8 cellular contexts compared by ENCODE assay signal in genomic region chr11:65574963-65575567, GRCh38. TPM values are rescaled to one million over a fixed set of nuclear protein-coding genes. Genes with fewer than 3 reads are reported as not detected.
A peak's percentile ranks its signal among the peaks of the same experiment; 100 is the strongest.
DNase-seq lines count a peak whose midpoint lies in the region; ATAC-seq, FAIRE-seq and TF ChIP-seq lines count a peak whose summit lies in the region.

No MANE protein-coding gene starts in this region.

- H3K4me2 ChIP-seq in A549 (peak overlapping the region; percentile 97), HCT116 (ENCODE audit: low read length) (peak overlapping the region; percentile 78)

- H3K27me3 Mint-ChIP-seq in activated CD8-positive, alpha-beta T cell treated with anti-CD3 and anti-CD28 coated beads for 36 hours: no peaks in the 10 kb centered on the region

- no peak for TF ChIP-seq RAD21 in A549 (conservative IDR thresholded peaks at IDR 0.05 in 1 of 2, IDR thresholded peaks at IDR 0.05 in 1 of 2)
- TF ChIP-seq RAD21 in HCT116 (IDR thresholded peaks at IDR 0.05; ENCODE audit: low read depth): no peak

- H3K9me2 ChIP-seq in HCT116 (ENCODE audit: insufficient read depth): no peaks in the 10 kb centered on the region

- TF ChIP-seq POLR2A in A549 (IDR thresholded peaks at IDR 0.05; ENCODE audit: low read length) (no peak), HCT116 (IDR thresholded peaks at IDR 0.05; ENCODE audit: borderline replicate concordance, extremely low read depth, insufficient read depth, insufficient read length) (no peak), spleen (IDR thresholded peaks at IDR 0.05) (no peak)

- no peak for TF ChIP-seq CTCF in A549 (IDR thresholded peaks at IDR 0.05)
- TF ChIP-seq CTCF in HCT116 (IDR thresholded peaks at IDR 0.05 in 2 of 3, conservative IDR thresholded peaks at IDR 0.05 in 1 of 3; ENCODE audit: borderline replicate concordance in 1 of 3, insufficient read depth in 1 of 3, low read depth in 2 of 3, low read length in 2 of 3): no peak
- no peak for TF ChIP-seq CTCF in activated CD8-positive, alpha-beta T cell treated with anti-CD3 and anti-CD28 coated beads for 36 hours (IDR thresholded peaks at IDR 0.05)
- no peak for TF ChIP-seq CTCF in spleen (IDR thresholded peaks at IDR 0.05 in 8 of 11, conservative IDR thresholded peaks at IDR 0.05 in 3 of 11)
- no peak for TF ChIP-seq CTCF in GM10248 (IDR thresholded peaks at IDR 0.05; ENCODE audit: control extremely low read depth, extremely low read depth, low read depth, missing control alignments)

- FAIRE-seq in A549 (lab: Jason Lieb, UNC): no peak
- FAIRE-seq in frontal cortex (lab: Jason Lieb, UNC): no peak

- DNase-seq in A549 (ENCODE audit: low read depth in 1 of 2, low spot score in 1 of 2) (no peak), HCT116 (ENCODE audit: low read depth, low spot score) (no peak), right cardiac atrium (peak in 2 of 3 donors; percentile 66 to 74), spleen (peak; percentile 87), frontal cortex (ENCODE audit: low spot score in 2 of 2) (no peak), NCI-H1930 (lab: John Stamatoyannopoulos, UW) (no peak), GM10248 (ENCODE audit: extremely low spot score) (no peak)
- DNase-seq in activated CD8-positive, alpha-beta T cell treated with anti-CD3 and anti-CD28 coated beads for 36 hours: no peak

- peak overlapping the region; percentile 91 for H3K27ac Mint-ChIP-seq in activated CD8-positive, alpha-beta T cell treated with anti-CD3 and anti-CD28 coated beads for 36 hours

- H3K4me1 ChIP-seq in A549 (peaks cover 57% of the 10 kb centered on the region), HCT116 (ENCODE audit: control insufficient read depth in 1 of 2, insufficient read depth in 2 of 2, low read length in 2 of 2) (peaks cover 47 to 62% of the 10 kb centered on the region in 2 experiments), right cardiac atrium (ENCODE audit: control insufficient read depth, insufficient read depth, low read length) (peaks cover 14% of the 10 kb centered on the region), spleen (peaks cover 36 to 90% (median 75%) of the 10 kb centered on the region in 6 donors)

- H3K9ac ChIP-seq in HCT116 (ENCODE audit: low read length): peak overlapping the region; percentile 86

- H3K27ac ChIP-seq in A549: peak overlapping the region; percentile 92 to 98
- peak overlapping the region; percentile 94 for H3K27ac ChIP-seq in HCT116 (ENCODE audit: low read depth, low read length)
- H3K27ac ChIP-seq in right cardiac atrium (ENCODE audit: low read length): peak overlapping the region; percentile 73
- peak overlapping the region; percentile 88 to 99 (median 96) for H3K27ac ChIP-seq in spleen

- TF ChIP-seq EP300 in A549 (IDR thresholded peaks at IDR 0.05): no peak

- H4K20me1 ChIP-seq in HCT116 (ENCODE audit: insufficient read depth): no peaks in the 10 kb centered on the region

- peaks cover 38% of the 10 kb centered on the region for H3K36me3 Mint-ChIP-seq in activated CD8-positive, alpha-beta T cell treated with anti-CD3 and anti-CD28 coated beads for 36 hours (ENCODE audit: low read depth)

- ATAC-seq in A549 (no peak), HCT116 (no peak), right cardiac atrium (no peak)
- no peak for ATAC-seq in activated CD8-positive, alpha-beta T cell treated with anti-CD3 and anti-CD28 coated beads for 36 hours

- TSS peak; percentile 85 for BruUV-seq in HCT116 (replicated peaks; lab: Mats Ljungman, UMichigan)

- intact Hi-C loops in HCT116 (cut with micrococcal nuclease) (loop anchor here (5.0 kb wide), 1 partner anchor 193 kb away; the partner anchor contains the start of gene SLC25A45), right cardiac atrium (cut with DNase I) (loop anchor here in 1 of 4 donors (5.0 kb wide), 1 partner anchor 37 kb away; the partner anchor contains the start of gene MAP3K11), spleen (cut with DNase I; ENCODE audit: low total_unique reads) (no loop called here)
- intact Hi-C loops in activated CD8-positive, alpha-beta T cell treated with anti-CD3 and anti-CD28 coated beads for 36 hours (cut with micrococcal nuclease): loop anchor here (2.0 to 5.0 kb wide), 4 partner anchors 14 to 148 kb away; partner anchors contain the start of genes MAP3K11 and PCNX3

- CTCF ChIA-PET in A549 (lab: Yijun Ruan, JAX): interaction anchor here (0.6 to 6.6 kb wide), 8 partner anchors 13 to 58 kb away, joined by 3 to 58 read pairs (median 5); partner anchors contain the start of gene KCNK7
- CTCF ChIA-PET in HCT116 (lab: Charles Lee): interaction anchor here (1.1 to 1.5 kb wide), 3 partner anchors 17 to 40 kb away, joined by 4 to 11 read pairs (median 4); no protein-coding TSS in a partner anchor
- CTCF ChIA-PET in activated CD8-positive, alpha-beta T cell treated with anti-CD3 and anti-CD28 coated beads for 36 hours (lab: Charles Lee): interaction anchor here (1.1 to 4.6 kb wide), 6 partner anchors 8 to 40 kb away, joined by 4 to 84 read pairs (median 7); partner anchors contain the start of gene PCNX3
- CTCF ChIA-PET in GM10248 (lab: Yijun Ruan, JAX): interaction anchor here (1.3 to 22.1 kb wide), 5 partner anchors 9 to 159 kb away, joined by 3 to 351 read pairs (median 12); partner anchors contain the start of genes KCNK7, MAP3K11 and PCNX3

- H3K9me3 ChIP-seq in A549: no peaks in the 10 kb centered on the region
- H3K9me3 ChIP-seq in HCT116 (ENCODE audit: control insufficient read depth in 1 of 2, insufficient read depth in 1 of 2, low read depth in 1 of 2, low read length in 2 of 2): no peaks in the 10 kb centered on the region
- no peaks in the 10 kb centered on the region for H3K9me3 ChIP-seq in right cardiac atrium (ENCODE audit: control insufficient read depth, low read length)
- no peaks in the 10 kb centered on the region for H3K9me3 ChIP-seq in spleen

- peaks cover 2 to 4% of the 10 kb centered on the region in 2 experiments; a peak in 2 of 4 replicates for H3K36me3 ChIP-seq in HCT116 (ENCODE audit: control insufficient read depth in 1 of 2, insufficient read depth in 2 of 2, low read length in 2 of 2)
- peaks cover 2 to 36% (median 10%) of the 10 kb centered on the region in 6 donors for H3K36me3 ChIP-seq in spleen

- H3K4me1 Mint-ChIP-seq in activated CD8-positive, alpha-beta T cell treated with anti-CD3 and anti-CD28 coated beads for 36 hours (ENCODE audit: low read depth): peaks cover 55% of the 10 kb centered on the region

- peak overlapping the region; percentile 90 for H3K4me3 Mint-ChIP-seq in activated CD8-positive, alpha-beta T cell treated with anti-CD3 and anti-CD28 coated beads for 36 hours

- WGBS in A549 (ENCODE audit: missing lambda C conversion rate): 39% methylated on average over 19 of the region's 19 CpGs
- 31% methylated on average over 19 of the region's 19 CpGs for WGBS in right cardiac atrium
- WGBS in spleen, 5 donors: 6 to 14% (median 8%) methylated on average over 9 to 19 of the region's 19 CpGs

- H3K4me3 ChIP-seq in A549: peak overlapping the region; percentile 82
- peak overlapping the region; percentile 74 to 78 for H3K4me3 ChIP-seq in HCT116 (replicated peaks in 1 of 2; ENCODE audit: low read depth in 1 of 2, low read length in 2 of 2)
- H3K4me3 ChIP-seq in right cardiac atrium (ENCODE audit: low read length): peak overlapping the region; percentile 84
- H3K4me3 ChIP-seq in spleen: peak overlapping the region; percentile 71 to 95 (median 88)

- H3K27me3 ChIP-seq in HCT116 (ENCODE audit: insufficient read depth, low read length) (no peaks in the 10 kb centered on the region), right cardiac atrium (ENCODE audit: control insufficient read depth, insufficient read depth) (no peaks in the 10 kb centered on the region), spleen (replicated peaks in 1 of 7) (no peaks in the 10 kb centered on the region)

- peaks cover 48% of the 10 kb centered on the region for H3K79me2 ChIP-seq in HCT116 (ENCODE audit: insufficient read depth, low read length)

- POLR2A ChIA-PET in A549 (lab: Yijun Ruan, JAX) (no interaction called here), HCT116 (lab: Charles Lee) (interaction anchor here (0.6 to 1.5 kb wide), 6 partner anchors 12 to 323 kb away, joined by 3 to 5 read pairs (median 3); partner anchors contain the start of genes PCNX3 and SCYL1), GM10248 (lab: Yijun Ruan, JAX) (interaction anchor here (1.1 to 2.4 kb wide), 3 partner anchors 11 to 152 kb away, joined by 5 to 8 read pairs (median 5); partner anchors contain the start of gene NEAT1)
- POLR2A ChIA-PET in activated CD8-positive, alpha-beta T cell treated with anti-CD3 and anti-CD28 coated beads for 36 hours (lab: Charles Lee): interaction anchor here (0.5 to 5.4 kb wide), 19 partner anchors 9 to 314 kb away, joined by 3 to 87 read pairs (median 4); partner anchors contain the start of genes FIBP, KCNK7, MALAT1 and MAP3K11

- no peak overlapping the region for H2AFZ ChIP-seq in HCT116 (ENCODE audit: low read depth, low read length, poor library complexity, severe bottlenecking)

- no peaks in the 10 kb centered on the region for H3K9me3 Mint-ChIP-seq in activated CD8-positive, alpha-beta T cell treated with anti-CD3 and anti-CD28 coated beads for 36 hours

- RAD21 ChIA-PET in HCT116 (lab: Charles Lee; ENCODE audit: low non-redundant PET in 1 of 2, low total read pairs in 2 of 2, uncharacterized antibody in 2 of 2, unreplicated experiment in 2 of 2): interaction anchor here in 1 of 2 experiments (1.0 kb wide), 1 partner anchor 35 kb away, joined by 3 read pairs; no protein-coding TSS in a partner anchor

RNA-seq across cellular contexts. Expression of gene EHBP1L1, which starts 0.8 kb away (rescaled TPM):
- polyA plus RNA-seq in A549 (2011; rRNA removed) (11.6 and 13.8 TPM in 2 replicates), A549 (2017; fragmentation: RNase III; extraction: RNeasy Plus Mini Kit Qiagen cat#74134 plus additional on column Dnase treatment) (39.8 to 46.0 TPM (median 43.8 TPM) in 3 replicates), right cardiac atrium (35.7 TPM), spleen (100 to 1,000 TPM in 2 of 3 donors, 10 to 100 TPM in 1; 44.3 to 174 (median 116) TPM)
- polyA plus RNA-seq in A549 (2012; cell fraction: cytosol; rRNA removed): 44.5 and 66.2 TPM in 2 replicates
- polyA plus RNA-seq in A549 (2012; cell fraction: nucleus; rRNA removed): 112 and 167 TPM in 2 replicates
- polyA minus RNA-seq in A549 (2011; rRNA and poly(A)+ RNA removed): 12.3 and 18.7 TPM in 2 replicates
- total RNA-seq in HCT116 (2021; ENCODE audit: unreplicated experiment) (105 TPM), right cardiac atrium (10 to 100 TPM; 43.9 to 80.2 (median 48.2) TPM), spleen (100 to 1,000 TPM; 151 to 365 (median 242) TPM), frontal cortex (8.6 TPM)
- 88.5 and 90.6 TPM in 2 replicates for polyA plus RNA-seq in HCT116 (2012)
- total RNA-seq in activated CD8-positive, alpha-beta T cell treated with anti-CD3 and anti-CD28 coated beads for 36 hours: 10 to 100 TPM; 94.0 to 99.4 TPM

RNA-seq across cellular contexts. Expression of gene FAM89B, which starts 2.7 kb away (rescaled TPM):
- 13.5 and 16.9 TPM in 2 replicates for polyA plus RNA-seq in A549 (2011; rRNA removed)
- polyA plus RNA-seq in A549 (2012; cell fraction: cytosol; rRNA removed): 35.2 and 57.6 TPM in 2 replicates
- polyA plus RNA-seq in A549 (2012; cell fraction: nucleus; rRNA removed): 51.4 and 59.1 TPM in 2 replicates
- 18.6 to 23.9 TPM (median 23.1 TPM) in 3 replicates for polyA plus RNA-seq in A549 (2017; fragmentation: RNase III; extraction: RNeasy Plus Mini Kit Qiagen cat#74134 plus additional on column Dnase treatment)
- 8.3 and 16.3 TPM in 2 replicates for polyA minus RNA-seq in A549 (2011; rRNA and poly(A)+ RNA removed)
- total RNA-seq in HCT116 (2021; ENCODE audit: unreplicated experiment): 60.0 TPM
- 46.1 and 52.9 TPM in 2 replicates for polyA plus RNA-seq in HCT116 (2012)
- total RNA-seq in activated CD8-positive, alpha-beta T cell treated with anti-CD3 and anti-CD28 coated beads for 36 hours: 10 to 100 TPM; 12.7 to 16.0 TPM
- 10 to 100 TPM; 40.5 to 46.6 (median 45.9) TPM for total RNA-seq in right cardiac atrium
- 43.0 TPM for polyA plus RNA-seq in right cardiac atrium
- total RNA-seq in spleen: 10 to 100 TPM; 34.5 to 59.0 (median 48.4) TPM
- 10 to 100 TPM; 43.0 to 66.1 (median 50.1) TPM for polyA plus RNA-seq in spleen
- 19.6 TPM for total RNA-seq in frontal cortex

RNA-seq across cellular contexts. Expression of gene ZNRD2, which starts 4.8 kb away (rescaled TPM):
- polyA plus RNA-seq in A549 (2011; rRNA removed) (28.2 and 32.3 TPM in 2 replicates), A549 (2017; fragmentation: RNase III; extraction: RNeasy Plus Mini Kit Qiagen cat#74134 plus additional on column Dnase treatment) (66.1 to 68.2 TPM (median 68.1 TPM) in 3 replicates), right cardiac atrium (56.8 TPM), spleen (10 to 100 TPM; 32.6 to 49.5 (median 42.5) TPM)
- 114 and 117 TPM in 2 replicates for polyA plus RNA-seq in A549 (2012; cell fraction: cytosol; rRNA removed)
- 107 and 125 TPM in 2 replicates for polyA plus RNA-seq in A549 (2012; cell fraction: nucleus; rRNA removed)
- polyA minus RNA-seq in A549 (2011; rRNA and poly(A)+ RNA removed): 8.1 and 14.2 TPM in 2 replicates
- total RNA-seq in HCT116 (2021; ENCODE audit: unreplicated experiment) (66.8 TPM), right cardiac atrium (10 to 100 TPM; 32.6 to 35.3 (median 34.9) TPM), spleen (10 to 100 TPM; 20.9 to 68.8 (median 34.4) TPM), frontal cortex (15.9 TPM)
- 86.9 and 93.0 TPM in 2 replicates for polyA plus RNA-seq in HCT116 (2012)
- total RNA-seq in activated CD8-positive, alpha-beta T cell treated with anti-CD3 and anti-CD28 coated beads for 36 hours: 10 to 100 TPM; 54.3 to 54.7 TPM

RNA-seq across cellular contexts. Expression of gene LTBP3, which starts 16.9 kb away (rescaled TPM):
- polyA plus RNA-seq in A549 (2011; rRNA removed) (28.6 and 39.9 TPM in 2 replicates), A549 (2017; fragmentation: RNase III; extraction: RNeasy Plus Mini Kit Qiagen cat#74134 plus additional on column Dnase treatment) (107 to 134 TPM (median 123 TPM) in 3 replicates), right cardiac atrium (60.2 TPM), spleen (10 to 100 TPM; 20.6 to 57.0 (median 27.6) TPM)
- 130 and 136 TPM in 2 replicates for polyA plus RNA-seq in A549 (2012; cell fraction: cytosol; rRNA removed)
- polyA plus RNA-seq in A549 (2012; cell fraction: nucleus; rRNA removed): 715 and 951 TPM in 2 replicates
- polyA minus RNA-seq in A549 (2011; rRNA and poly(A)+ RNA removed): 25.4 and 44.5 TPM in 2 replicates
- total RNA-seq in HCT116 (2021; ENCODE audit: unreplicated experiment) (248 TPM), right cardiac atrium (100 to 1,000 TPM; 128 to 161 (median 140) TPM), spleen (100 to 1,000 TPM in 2 of 7 donors, 10 to 100 TPM in 5; 81.6 to 137 (median 95.8) TPM), frontal cortex (17.5 TPM)
- 238 and 328 TPM in 2 replicates for polyA plus RNA-seq in HCT116 (2012)
- 10 to 100 TPM; 55.4 to 56.0 TPM for total RNA-seq in activated CD8-positive, alpha-beta T cell treated with anti-CD3 and anti-CD28 coated beads for 36 hours

RNA-seq across cellular contexts. Expression of gene KCNK7, which starts 20.5 kb away (rescaled TPM):
- polyA plus RNA-seq in A549 (2011; rRNA removed) (0.11 and 0.13 TPM in 2 replicates), A549 (2017; fragmentation: RNase III; extraction: RNeasy Plus Mini Kit Qiagen cat#74134 plus additional on column Dnase treatment) (0.49 to 0.50 TPM (median 0.50 TPM) in 3 replicates), right cardiac atrium (0.18 TPM), spleen (1 to 10 TPM; 1.9 to 6.2 (median 2.9) TPM)
- polyA plus RNA-seq in A549 (2012; cell fraction: cytosol; rRNA removed): 0.61 and 0.74 TPM in 2 replicates
- polyA plus RNA-seq in A549 (2012; cell fraction: nucleus; rRNA removed): 2.0 and 2.8 TPM in 2 replicates
- 0.17 TPM in 1 of 2 replicates, not detected in the other for polyA minus RNA-seq in A549 (2011; rRNA and poly(A)+ RNA removed)
- total RNA-seq in HCT116 (2021; ENCODE audit: unreplicated experiment) (0.61 TPM), right cardiac atrium (under 1 TPM; 0.28 to 0.88 (median 0.55) TPM), spleen (1 to 10 TPM in 4 of 7 donors, under 1 TPM in 3; 0.63 to 3.2 (median 1.1) TPM), frontal cortex (not detected)
- 0.66 and 0.91 TPM in 2 replicates for polyA plus RNA-seq in HCT116 (2012)
- total RNA-seq in activated CD8-positive, alpha-beta T cell treated with anti-CD3 and anti-CD28 coated beads for 36 hours: under 1 TPM in 1 of 2 experiments, not detected in 1; 0.77 TPM

Comparison
In these comparisons a context has a peak if more than half of its experiments do, and no peak if none do; other contexts are left out.
1. DNase-seq: peak in right cardiac atrium (2 of 3) and spleen (single experiment); none in A549 (0 of 2), HCT116 (single experiment), activated CD8-positive, alpha-beta T cell treated with anti-CD3 and anti-CD28 coated beads for 36 hours (single experiment), frontal cortex (0 of 2), NCI-H1930 (0 of 2) and GM10248 (single experiment).
2. Peak in every context shown above with its lines, with median percentiles within 50 percentile points of each other: H3K27ac ChIP-seq and H3K4me3 ChIP-seq.